Comparison of ENCODE assay signal across 14 cellular contexts in genomic region chr6:48664850-48665249, GRCh38.
DNase-seq lines count a peak whose midpoint lies in the region; ATAC-seq and TF ChIP-seq lines count a peak whose summit lies in the region.
"Had no signal": no experiment of that assay in that cellular context is flagged by ENCODE, and none has a peak within 500 bp of the region (broad histone marks: within the 10 kb centered on the region; RNA-seq: fewer than 3 reads in every experiment).

No MANE protein-coding gene starts in this region.

- peaks cover 2% of the 10 kb centered on the region for H3K27me3 Mint-ChIP-seq in osteocyte (ENCODE audit: unreplicated experiment)
- H3K27me3 Mint-ChIP-seq in T-helper 2 cell treated with Interferon-gamma antibody and Interleukin-4, amounts not matched to agents 5 μg/mL and 100 μg/mL, for 36 hours (ENCODE audit: low read depth) = no peaks in the 10 kb centered on the region
- H3K27me3 Mint-ChIP-seq in CD14-positive monocyte (ENCODE audit: low read depth in 3 of 3) = no peaks in the 10 kb centered on the region

- H3K4me3 Mint-ChIP-seq in osteocyte (ENCODE audit: unreplicated experiment) (no peak overlapping the region), CD14-positive monocyte (no peak overlapping the region)
- no peak overlapping the region for H3K4me3 Mint-ChIP-seq in T-helper 2 cell treated with Interferon-gamma antibody and Interleukin-4, amounts not matched to agents 5 μg/mL and 100 μg/mL, for 36 hours
- H3K4me3 Mint-ChIP-seq: activated CD8-positive, alpha-beta T cell treated with anti-CD3 and anti-CD28 coated beads, Interleukin-2, amount 10 ng/mL, durations not matched to agents 7 days and 5 days; immature natural killer cell; WTC11 had no signal

- H3K4me1 Mint-ChIP-seq in osteocyte (ENCODE audit: unreplicated experiment) (peaks cover 24% of the 10 kb centered on the region), CD14-positive monocyte (no peaks in the 10 kb centered on the region)
- H3K4me1 Mint-ChIP-seq in T-helper 2 cell treated with Interferon-gamma antibody and Interleukin-4, amounts not matched to agents 5 μg/mL and 100 μg/mL, for 36 hours (ENCODE audit: low read depth) = no peaks in the 10 kb centered on the region
- H3K4me1 Mint-ChIP-seq: immature natural killer cell, WTC11 had no signal

- ATAC-seq in GM19463 (IDR thresholded peaks at IDR 0.05; ENCODE audit: unreplicated experiment) = no peak
- ATAC-seq: activated CD8-positive, alpha-beta T cell treated with anti-CD3 and anti-CD28 coated beads, Interleukin-2, amount 10 ng/mL, durations not matched to agents 7 days and 5 days; WTC11 had no signal

- peaks cover 3% of the 10 kb centered on the region for H3K36me3 Mint-ChIP-seq in osteocyte (ENCODE audit: unreplicated experiment)
- H3K36me3 Mint-ChIP-seq in T-helper 2 cell treated with Interferon-gamma antibody and Interleukin-4, amounts not matched to agents 5 μg/mL and 100 μg/mL, for 36 hours (ENCODE audit: low read depth) = no peaks in the 10 kb centered on the region
- no peaks in the 10 kb centered on the region for H3K36me3 Mint-ChIP-seq in CD14-positive monocyte
- H3K36me3 Mint-ChIP-seq: WTC11 had no signal

- peaks cover 4% of the 10 kb centered on the region for H3K9me3 Mint-ChIP-seq in osteocyte (ENCODE audit: unreplicated experiment)
- H3K9me3 Mint-ChIP-seq in T-helper 2 cell treated with Interferon-gamma antibody and Interleukin-4, amounts not matched to agents 5 μg/mL and 100 μg/mL, for 36 hours = peaks cover 4% of the 10 kb centered on the region
- H3K9me3 Mint-ChIP-seq in CD14-positive monocyte = peaks cover 0 to 2% (median 0%) of the 10 kb centered on the region in 7 donors

- TF ChIP-seq CTCF in osteocyte (IDR thresholded peaks at IDR 0.05) (no peak), CD14-positive monocyte (IDR thresholded peaks at IDR 0.05) (no peak)

- peak overlapping the region; percentile 49 for H3K27ac Mint-ChIP-seq in osteocyte (ENCODE audit: unreplicated experiment)
- no peak overlapping the region for H3K27ac Mint-ChIP-seq in T-helper 2 cell treated with Interferon-gamma antibody and Interleukin-4, amounts not matched to agents 5 μg/mL and 100 μg/mL, for 36 hours
- H3K27ac Mint-ChIP-seq in CD14-positive monocyte = no peak overlapping the region
- H3K27ac Mint-ChIP-seq: activated CD8-positive, alpha-beta T cell treated with anti-CD3 and anti-CD28 coated beads, Interleukin-2, amount 10 ng/mL, durations not matched to agents 7 days and 5 days; immature natural killer cell; WTC11 had no signal

- intact Hi-C loops in CD14-positive monocyte (cut with micrococcal nuclease) = no loop called here

- peak; percentile 46 for DNase-seq in ELR (ENCODE audit: low read depth)
- DNase-seq in NCI-H2227 treated with DMSO at 0.1 percent for 48 hours (lab: John Stamatoyannopoulos, UW) = peak; percentile 9
- peak; percentile 66 for DNase-seq in astrocyte of the hippocampus (ENCODE audit: low read depth, low spot score)
- no peak for DNase-seq in osteocyte (ENCODE audit: extremely low spot score, unreplicated experiment)
- DNase-seq in SK-N-DZ (ENCODE audit: low spot score) = no peak
- DNase-seq in T-helper 2 cell treated with Interferon-gamma antibody and Interleukin-4, amounts not matched to agents 5 μg/mL and 100 μg/mL, for 36 hours (ENCODE audit: low spot score) = no peak
- no peak for DNase-seq in CD14-positive monocyte (ENCODE audit: low spot score)
- DNase-seq: activated CD8-positive, alpha-beta T cell treated with anti-CD3 and anti-CD28 coated beads, Interleukin-2, amount 10 ng/mL, durations not matched to agents 7 days and 5 days; adrenal gland; AML-193; immature natural killer cell; NCI-H187 treated with DMSO at 0.1 percent for 48 hours had no signal

Comparison
In these comparisons a context has a peak if more than half of its experiments do, and no peak if none do; other contexts are left out.
1. DNase-seq: peak in ELR (single experiment), NCI-H2227 treated with DMSO at 0.1 percent for 48 hours (single experiment) and astrocyte of the hippocampus (single experiment); none in osteocyte (single experiment), SK-N-DZ (single experiment), T-helper 2 cell treated with Interferon-gamma antibody and Interleukin-4, amounts not matched to agents 5 μg/mL and 100 μg/mL, for 36 hours (single experiment) and CD14-positive monocyte (single experiment).